In genomic region chr2:221518201-221518936, GRCh38 we compare ENCODE assay signal across 8 cellular contexts. TPM values are rescaled to one million over a fixed set of nuclear protein-coding genes. Genes with fewer than 3 reads are reported as not detected.
DNase-seq lines count a peak whose midpoint lies in the region; ATAC-seq, FAIRE-seq and TF ChIP-seq lines count a peak whose summit lies in the region.

No MANE protein-coding gene starts in this region.

- intact Hi-C loops in ascending aorta (cut with DNase I) = no loop called here

- TF ChIP-seq CTCF in fibroblast of the aortic adventitia (IDR thresholded peaks at IDR 0.05; ENCODE audit: insufficient read depth, low read length) (no peak), ascending aorta (IDR thresholded peaks at IDR 0.05) (no peak)

- peaks cover 3 to 6% of the 10 kb centered on the region in 2 donors for H3K4me1 ChIP-seq in ascending aorta

- no peaks in the 10 kb centered on the region for H3K27me3 ChIP-seq in ascending aorta

- no peaks in the 10 kb centered on the region for H3K36me3 ChIP-seq in ascending aorta

- ATAC-seq in GM18867 (IDR thresholded peaks at IDR 0.05; ENCODE audit: unreplicated experiment) = peak; percentile 59

- H3K4me3 ChIP-seq in fibroblast of the aortic adventitia (ENCODE audit: low read depth, low read length) (no peak overlapping the region), ascending aorta (no peak overlapping the region)

- H3K27ac ChIP-seq in ascending aorta = no peak overlapping the region

- FAIRE-seq in H54 (lab: Jason Lieb, UNC) = peak; percentile 36

- no peaks in the 10 kb centered on the region for H3K9me3 ChIP-seq in ascending aorta

- TF ChIP-seq POLR2A in H54 (IDR thresholded peaks at IDR 0.05; ENCODE audit: low read depth, low read length) = no peak

- no peak for DNase-seq in H54 (ENCODE audit: insufficient read length, low spot score)
- peak; percentile 76 for DNase-seq in NCI-H226
- DNase-seq in fibroblast of the aortic adventitia (ENCODE audit: low read depth) = peak; percentile 48
- DNase-seq in ascending aorta (ENCODE audit: low spot score in 2 of 2) = no peak
- no peak for DNase-seq in NOMO-1 (lab: John Stamatoyannopoulos, UW; ENCODE audit: unreplicated experiment in 2 of 2)
- no peak for DNase-seq in ecto neural progenitor cell (ENCODE audit: low spot score)
- DNase-seq in NCI-H774 (lab: John Stamatoyannopoulos, UW) = no peak

RNA-seq across cellular contexts. Expression of gene EPHA4, which starts 53.7 kb away (rescaled TPM):
- total RNA-seq in fibroblast of the aortic adventitia (ENCODE audit: low replicate concordance) (13.9 and 26.7 TPM in 2 replicates), ascending aorta (51.2 TPM)

Comparison
In these comparisons a context has a peak if more than half of its experiments do, and no peak if none do; other contexts are left out.
1. DNase-seq: peak in NCI-H226 (single experiment) and fibroblast of the aortic adventitia (single experiment); none in H54 (single experiment), ascending aorta (0 of 2), NOMO-1 (0 of 2), ecto neural progenitor cell (single experiment) and NCI-H774 (single experiment).